Comparison of ENCODE assay signal across 1 cellular context in the genomic region with DNA sequence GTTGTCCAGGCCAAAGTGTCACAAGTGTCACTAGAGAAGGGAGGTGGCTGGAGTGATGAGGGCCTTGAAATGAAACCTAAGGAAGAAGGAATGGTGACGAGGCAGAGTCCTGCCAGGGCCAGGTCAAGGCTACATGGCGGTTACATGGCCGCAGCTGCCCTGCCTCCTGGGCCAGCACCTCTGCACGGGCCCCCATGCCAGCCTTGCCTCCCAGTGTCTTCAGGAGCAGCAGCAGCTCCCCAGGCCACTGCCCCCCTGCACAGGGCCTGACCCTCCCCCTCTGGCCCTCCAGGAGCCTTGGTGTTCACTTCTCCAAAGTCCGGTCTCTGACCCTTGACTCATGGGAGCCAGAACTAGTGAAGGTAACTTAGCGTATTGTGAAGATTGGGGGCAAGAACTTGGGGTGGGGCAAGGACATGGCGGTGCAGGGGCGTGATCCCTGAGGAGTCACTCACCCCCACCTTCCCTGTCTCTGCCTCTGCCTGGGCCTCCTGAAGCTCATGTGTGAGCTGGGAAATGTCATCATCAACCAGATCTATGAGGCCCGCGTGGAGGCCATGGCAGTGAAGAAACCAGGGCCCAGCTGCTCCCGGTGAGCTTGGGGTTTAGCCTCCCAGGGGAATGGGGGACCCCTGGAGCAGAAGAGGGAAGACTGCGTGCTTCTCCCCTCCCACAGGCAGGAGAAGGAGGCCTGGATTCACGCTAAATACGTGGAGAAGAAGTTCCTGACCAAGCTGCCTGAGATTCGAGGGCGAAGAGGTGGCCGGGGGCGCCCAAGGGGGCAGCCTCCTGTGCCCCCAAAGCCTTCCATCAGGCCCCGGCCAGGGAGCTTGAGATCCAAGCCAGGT.
TF ChIP-seq lines count a peak whose summit lies in the region.

No MANE protein-coding gene starts in this region.

TF ChIP-seq in HEK293, 187 proteins besides CTCF, POLR2A, EP300 and RAD21 (continued from another document):
- TF ChIP-seq, protein P1, sequence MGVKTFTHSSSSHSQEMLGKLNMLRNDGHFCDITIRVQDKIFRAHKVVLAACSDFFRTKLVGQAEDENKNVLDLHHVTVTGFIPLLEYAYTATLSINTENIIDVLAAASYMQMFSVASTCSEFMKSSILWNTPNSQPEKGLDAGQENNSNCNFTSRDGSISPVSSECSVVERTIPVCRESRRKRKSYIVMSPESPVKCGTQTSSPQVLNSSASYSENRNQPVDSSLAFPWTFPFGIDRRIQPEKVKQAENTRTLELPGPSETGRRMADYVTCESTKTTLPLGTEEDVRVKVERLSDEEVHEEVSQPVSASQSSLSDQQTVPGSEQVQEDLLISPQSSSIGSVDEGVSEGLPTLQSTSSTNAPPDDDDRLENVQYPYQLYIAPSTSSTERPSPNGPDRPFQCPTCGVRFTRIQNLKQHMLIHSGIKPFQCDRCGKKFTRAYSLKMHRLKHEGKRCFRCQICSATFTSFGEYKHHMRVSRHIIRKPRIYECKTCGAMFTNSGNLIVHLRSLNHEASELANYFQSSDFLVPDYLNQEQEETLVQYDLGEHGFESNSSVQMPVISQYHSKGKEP (tag by site-specific recombination; IDR thresholded peaks at IDR 0.05): no peak
- TF ChIP-seq SP7 (tag by site-specific recombination; IDR thresholded peaks at IDR 0.05): no peak
- TF ChIP-seq SETDB1 (IDR thresholded peaks at IDR 0.05; ENCODE audit: insufficient read length, low read length): no peak
- no peak for TF ChIP-seq ZNF843 (tag by site-specific recombination; IDR thresholded peaks at IDR 0.05)
- no peak for TF ChIP-seq ZNF837 (tag by site-specific recombination; IDR thresholded peaks at IDR 0.05)
- no peak for TF ChIP-seq ZNF350 (tag by site-specific recombination; IDR thresholded peaks at IDR 0.05)
